8 cellular contexts compared by ENCODE assay signal in the genomic region with DNA sequence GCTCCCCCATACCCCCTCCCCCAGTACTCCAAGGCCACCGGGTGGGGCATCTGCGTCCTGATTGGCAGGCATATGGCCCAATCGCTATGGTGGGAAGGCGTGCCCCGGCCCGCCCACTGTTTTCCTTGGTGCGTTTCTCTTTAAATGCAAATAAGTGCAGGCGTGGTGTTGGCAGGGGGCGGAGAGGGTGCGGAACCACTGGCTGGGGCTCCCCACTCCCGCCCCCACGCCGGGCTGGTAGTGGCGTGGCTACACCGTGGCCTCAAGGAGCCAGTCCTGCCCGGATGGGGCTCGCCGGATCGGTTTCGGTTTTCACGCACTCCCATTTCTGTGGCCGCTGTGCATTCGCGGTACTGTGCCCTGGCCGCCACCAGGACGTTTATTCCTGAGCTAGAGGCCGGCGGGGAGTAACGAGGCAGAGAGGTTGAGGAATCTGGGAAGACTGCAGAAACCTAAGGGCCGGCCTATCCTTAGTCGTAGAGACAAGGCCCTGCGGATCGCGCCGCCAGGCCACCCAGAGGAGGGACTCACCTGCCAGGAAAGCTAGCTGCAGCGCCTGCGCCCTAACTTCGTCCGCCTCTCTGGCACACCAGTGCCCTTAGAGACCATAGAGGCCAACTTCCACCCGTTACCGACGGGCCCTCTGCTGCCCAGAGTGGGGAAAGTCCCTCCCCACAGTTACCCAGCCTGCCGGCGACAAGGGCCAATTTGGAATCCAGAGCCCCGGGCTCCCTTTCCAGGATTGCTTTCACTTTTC. TPM values are rescaled to one million over a fixed set of nuclear protein-coding genes. Genes with fewer than 3 reads are reported as not detected.
DNase-seq lines count a peak whose midpoint lies in the region; ATAC-seq, FAIRE-seq and TF ChIP-seq lines count a peak whose summit lies in the region.

No MANE protein-coding gene starts in this region.

- H3K4me1 ChIP-seq in prostate gland (replicated peaks): no peaks in the 10 kb centered on the region
- H3K4me1 ChIP-seq in urinary bladder (ENCODE audit: insufficient read depth): peaks cover 3% of the 10 kb centered on the region

- TF ChIP-seq CTCF in prostate gland (IDR thresholded peaks at IDR 0.05): peak in 1 of 4 experiments; percentile 17

- peak overlapping the region; percentile 88 to 91 for H3K27ac ChIP-seq in prostate gland
- H3K27ac ChIP-seq in urinary bladder (ENCODE audit: low read depth): peak overlapping the region; percentile 82

- intact Hi-C loops in left cardiac atrium (cut with DNase I) (no loop called here), prostate gland (cut with DNase I) (loop anchor here (10.0 kb wide), 3 partner anchors 111 to 451 kb away; a partner anchor contains a TSS)

- TF ChIP-seq POLR2A in GM12891 (IDR thresholded peaks at IDR 0.05; ENCODE audit: low read depth, low read length) (0 out of 2 replicates have a peak, but pooled peaks have one; percentile 27), prostate gland (IDR thresholded peaks at IDR 0.05) (peak; percentile 40)

- no peaks in the 10 kb centered on the region for H3K9me3 ChIP-seq in prostate gland

- H3K27me3 ChIP-seq in prostate gland (replicated peaks; ENCODE audit: insufficient read depth): no peaks in the 10 kb centered on the region

- H3K4me3 ChIP-seq in prostate gland (peak overlapping the region; percentile 55 to 56), urinary bladder (ENCODE audit: low read depth, low read length) (peak overlapping the region; percentile 76)

- ATAC-seq in HG02763 (IDR thresholded peaks at IDR 0.05; ENCODE audit: unreplicated experiment) (peak; percentile 90), left cardiac atrium (peak; percentile 89 to 96)

- H3K36me3 ChIP-seq in prostate gland (no peaks in the 10 kb centered on the region), urinary bladder (ENCODE audit: insufficient read depth) (no peaks in the 10 kb centered on the region)

- FAIRE-seq in GM12891 (lab: Jason Lieb, UNC): peak; percentile 99

- DNase-seq in GM12891 (ENCODE audit: insufficient read length, low spot score): peak; percentile 79
- DNase-seq in NCI-H1417 treated with DMSO at 0.1 percent for 48 hours (lab: John Stamatoyannopoulos, UW): peak; percentile 56
- DNase-seq in T follicular helper cell (ENCODE audit: low read depth): peak; percentile 79
- DNase-seq in amniotic stem cell (lab: John Stamatoyannopoulos, UW): peak; percentile 48
- peak; percentile 94 for DNase-seq in left cardiac atrium
- peak; percentile 93 for DNase-seq in prostate gland (ENCODE audit: low spot score)

- WGBS in prostate gland: 2% methylated on average over 19 of the region's 45 CpGs
- WGBS in urinary bladder: under 1% methylated on average over 45 of the region's 45 CpGs

TF ChIP-seq in GM12891, 5 proteins besides CTCF, POLR2A, EP300 and RAD21:
- TF ChIP-seq TAF1 (IDR thresholded peaks at IDR 0.05; ENCODE audit: low read depth, low read length) (0 out of 2 replicates have a peak, but pooled peaks have one; percentile 14), SPI1 (IDR thresholded peaks at IDR 0.05; ENCODE audit: low read depth, low read length) (no peak), POLR2AphosphoS5 (IDR thresholded peaks at IDR 0.05; ENCODE audit: low read depth, low read length) (peak; percentile 61; the same call in 1 of the 2 replicates), POU2F2 (IDR thresholded peaks at IDR 0.05; ENCODE audit: low read depth, low read length) (peak; percentile 96), PAX5 (IDR thresholded peaks at IDR 0.05; ENCODE audit: insufficient read depth, low read length, severe bottlenecking) (no peak)

RNA-seq across cellular contexts. Expression of a gene that starts 0.4 kb away (rescaled TPM):
- 1.1 TPM for polyA plus RNA-seq in GM12891 (2012; ENCODE audit: low read depth, missing spikeins)
- total RNA-seq in left cardiac atrium: 1 to 10 TPM; 3.6 to 3.8 TPM
- total RNA-seq in prostate gland: 1 to 10 TPM; 3.1 to 5.4 TPM
- 5.0 TPM for total RNA-seq in urinary bladder
- polyA plus RNA-seq in urinary bladder: 3.6 TPM

RNA-seq across cellular contexts. Expression of a gene that starts 24.5 kb away (rescaled TPM):
- 0.09 TPM for polyA plus RNA-seq in GM12891 (2012; ENCODE audit: low read depth, missing spikeins)
- total RNA-seq in left cardiac atrium (1 to 10 TPM in 1 of 2 donors, under 1 TPM in 1; 0.63 to 1.4 TPM), prostate gland (not detected), urinary bladder (0.21 TPM)
- 0.39 TPM for polyA plus RNA-seq in urinary bladder

Comparison
In these comparisons a context has a peak if more than half of its experiments do, and no peak if none do; other contexts are left out.
1. Peak in every context shown above with its lines: DNase-seq, ATAC-seq, H3K4me3 ChIP-seq and H3K27ac ChIP-seq.